ENCODE assay signal across 18 cellular contexts in genomic region chr3:117285721-117286120, GRCh38.
DNase-seq lines count a peak whose midpoint lies in the region; ATAC-seq and TF ChIP-seq lines count a peak whose summit lies in the region.
"Had no signal": no experiment of that assay in that cellular context is flagged by ENCODE, and none has a peak within 500 bp of the region (broad histone marks: within the 10 kb centered on the region; RNA-seq: fewer than 3 reads in every experiment).

No MANE protein-coding gene starts in this region.

- H3K9me3 Mint-ChIP-seq in WTC11 (no peaks in the 10 kb centered on the region), mesothelial cell of epicardium (no peaks in the 10 kb centered on the region), Caco-2 (ENCODE audit: unreplicated experiment) (peaks cover 9% of the 10 kb centered on the region)
- H3K9me3 Mint-ChIP-seq: T-helper 1 cell treated with Interleukin-12 subunit alpha and Interleukin-12 subunit beta and Interleukin-4 antibody, amounts not matched to agents 30 μg/mL and 1 μg/mL, for 36 hours had no signal

- no peaks in the 10 kb centered on the region for H3K36me3 Mint-ChIP-seq in WTC11
- H3K36me3 Mint-ChIP-seq in mesothelial cell of epicardium = no peaks in the 10 kb centered on the region
- no peaks in the 10 kb centered on the region for H3K36me3 Mint-ChIP-seq in Caco-2 (ENCODE audit: insufficient read depth, unreplicated experiment)

- no peak for TF ChIP-seq CTCF in WTC11 (IDR thresholded peaks at IDR 0.05)
- no peak for TF ChIP-seq CTCF in mesothelial cell of epicardium (IDR thresholded peaks at IDR 0.05; ENCODE audit: unreplicated experiment)
- no peak for TF ChIP-seq CTCF in Caco-2 (IDR thresholded peaks at IDR 0.05; ENCODE audit: insufficient read depth in 1 of 2, low read depth in 1 of 2, low read length in 1 of 2, severe bottlenecking in 1 of 2, unreplicated experiment in 1 of 2)

- H3K27me3 Mint-ChIP-seq in WTC11 (ENCODE audit: low read depth) = no peaks in the 10 kb centered on the region
- H3K27me3 Mint-ChIP-seq in mesothelial cell of epicardium (ENCODE audit: low read depth) = peaks cover 1% of the 10 kb centered on the region
- H3K27me3 Mint-ChIP-seq in Caco-2 (ENCODE audit: insufficient read depth, unreplicated experiment) = peaks cover 2% of the 10 kb centered on the region

- intact Hi-C loops in Caco-2 (cut with micrococcal nuclease; ENCODE audit: unreplicated experiment) = no loop called here

- no peaks in the 10 kb centered on the region for H3K9me3 ChIP-seq in Caco-2

- BruUV-seq in Caco-2 (replicated peaks; lab: Mats Ljungman, UMichigan) = no TSS peak

- H3K4me1 ChIP-seq in Caco-2 = no peaks in the 10 kb centered on the region

- no peak overlapping the region for H3K4me3 ChIP-seq in Caco-2 (ENCODE audit: low read depth, low read length)

- H3K4me1 Mint-ChIP-seq in WTC11 (no peaks in the 10 kb centered on the region), mesothelial cell of epicardium (peaks cover 16% of the 10 kb centered on the region), Caco-2 (ENCODE audit: low read depth, unreplicated experiment) (no peaks in the 10 kb centered on the region)

- no peak for ATAC-seq in WTC11
- ATAC-seq: HepG2, PC-3 had no signal

- H3K36me3 ChIP-seq in Caco-2 (ENCODE audit: control insufficient read depth, insufficient read depth, low read length) = no peaks in the 10 kb centered on the region

- no peak overlapping the region for H3K4me3 Mint-ChIP-seq in WTC11
- no peak overlapping the region for H3K4me3 Mint-ChIP-seq in mesothelial cell of epicardium
- H3K4me3 Mint-ChIP-seq in Caco-2 (ENCODE audit: unreplicated experiment) = no peak overlapping the region
- H3K4me3 Mint-ChIP-seq: T-helper 1 cell treated with Interleukin-12 subunit alpha and Interleukin-12 subunit beta and Interleukin-4 antibody, amounts not matched to agents 30 μg/mL and 1 μg/mL, for 36 hours had no signal

- H3K27me3 ChIP-seq in Caco-2 (replicated peaks; ENCODE audit: control insufficient read depth, insufficient read depth, low read length) = no peaks in the 10 kb centered on the region

- CTCF ChIA-PET in WTC11 (lab: Charles Lee) (no interaction called here), Caco-2 (lab: Charles Lee) (no interaction called here)

- H3K27ac Mint-ChIP-seq in WTC11 (0 out of 2 replicates have a peak overlapping the region, but pooled peaks have one; percentile 54), mesothelial cell of epicardium (peak overlapping the region; percentile 23), Caco-2 (ENCODE audit: unreplicated experiment) (no peak overlapping the region)
- H3K27ac Mint-ChIP-seq: T-helper 1 cell treated with Interleukin-12 subunit alpha and Interleukin-12 subunit beta and Interleukin-4 antibody, amounts not matched to agents 30 μg/mL and 1 μg/mL, for 36 hours had no signal

- DNase-seq in NCI-H1105 (lab: John Stamatoyannopoulos, UW) (peak; percentile 29), NCI-H1694 treated with DMSO at 0.1 percent for 48 hours (lab: John Stamatoyannopoulos, UW) (peak; percentile 42), WTC11 (ENCODE audit: low spot score) (no peak), mesothelial cell of epicardium (ENCODE audit: low spot score in 2 of 2, unreplicated experiment in 2 of 2) (no peak), Caco-2 (no peak)
- DNase-seq in stimulated activated CD4-positive, alpha-beta T cell treated with anti-CD3 and anti-CD28 coated beads, Interleukin-1b, Interleukin-23, amount 100 ng/mL, for 48 hours = no peak
- DNase-seq in stimulated activated CD4-positive, alpha-beta T cell treated with anti-CD3 and anti-CD28 coated beads, Interleukin-12 subunit alpha, Interleukin-12 subunit beta, amount 100 ng/mL, for 4 hours = no peak
- DNase-seq: ACHN, EL, KBM-7, MV-4-11, NCI-H1436 treated with DMSO at 0.1 percent for 48 hours, NCI-H2081, NCI-H510A treated with DMSO at 0.1 percent for 48 hours, PC-3, RPMI8226 had no signal

- POLR2A ChIA-PET in WTC11 (lab: Charles Lee) = no interaction called here
- POLR2A ChIA-PET in Caco-2 (lab: Charles Lee) = no interaction called here

TF ChIP-seq in WTC11, 78 proteins besides CTCF, POLR2A, EP300 and RAD21:
- no peak for TF ChIP-seq NFE2L1 (CRISPR knock-in tag; IDR thresholded peaks at IDR 0.05)

Comparison
In these comparisons a context has a peak if more than half of its experiments do, and no peak if none do; other contexts are left out.
1. DNase-seq: peak in NCI-H1105 (single experiment) and NCI-H1694 treated with DMSO at 0.1 percent for 48 hours (single experiment); none in WTC11 (single experiment), mesothelial cell of epicardium (0 of 2), Caco-2 (0 of 2), stimulated activated CD4-positive, alpha-beta T cell treated with anti-CD3 and anti-CD28 coated beads, Interleukin-1b, Interleukin-23, amount 100 ng/mL, for 48 hours (single experiment) and stimulated activated CD4-positive, alpha-beta T cell treated with anti-CD3 and anti-CD28 coated beads, Interleukin-12 subunit alpha, Interleukin-12 subunit beta, amount 100 ng/mL, for 4 hours (single experiment).